In the genomic region with DNA sequence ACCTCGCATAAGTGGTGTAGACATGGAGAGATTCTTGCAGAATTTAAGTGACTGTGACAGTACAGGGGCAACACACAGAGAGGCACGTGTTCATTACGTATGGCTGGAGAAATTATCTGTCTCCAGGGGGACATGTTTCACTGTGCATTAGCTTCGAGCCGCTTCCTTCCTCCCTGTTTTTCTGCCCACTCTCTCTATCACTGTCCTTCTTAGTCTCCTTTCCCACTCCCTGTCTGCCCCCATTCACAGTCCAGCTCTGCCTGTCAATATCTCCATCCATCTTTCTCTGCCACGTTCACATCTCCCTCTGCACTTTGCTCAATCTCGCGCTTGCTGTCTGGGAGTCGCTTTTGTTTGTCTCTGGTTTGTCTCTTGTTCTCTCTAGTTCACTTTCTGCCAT, we compare ENCODE assay signal across 32 cellular contexts. TPM values are rescaled to one million over a fixed set of nuclear protein-coding genes. Genes with fewer than 3 reads are reported as not detected.
DNase-seq lines count a peak whose midpoint lies in the region; ATAC-seq, FAIRE-seq and TF ChIP-seq lines count a peak whose summit lies in the region.
"Had no signal": no experiment of that assay in that cellular context is flagged by ENCODE, and none has a peak within 500 bp of the region (broad histone marks: within the 10 kb centered on the region; RNA-seq: fewer than 3 reads in every experiment).

No MANE protein-coding gene starts in this region.

- peaks cover 51% of the 10 kb centered on the region for H3F3A ChIP-seq in neural progenitor cell (ENCODE audit: low read depth)

- H3K4me2 ChIP-seq in neural progenitor cell, result no peak overlapping the region
- H3K4me2 ChIP-seq: GM23338, hepatocyte, PC-9 had no signal

- H3K4me3 Mint-ChIP-seq in activated naive CD8-positive, alpha-beta T cell treated with anti-CD3 and anti-CD28 coated beads for 36 hours, result no peak overlapping the region
- H3K4me3 Mint-ChIP-seq in activated naive CD8-positive, alpha-beta T cell treated with anti-CD3 and anti-CD28 coated beads, Interleukin-2, amount 50 U/mL, for 24 hours, result no peak overlapping the region
- H3K4me3 Mint-ChIP-seq in glutamatergic neuron (ENCODE audit: unreplicated experiment), result peak overlapping the region; percentile 74
- H3K4me3 Mint-ChIP-seq in neural progenitor cell, result no peak overlapping the region
- H3K4me3 Mint-ChIP-seq: activated CD4-positive, alpha-beta memory T cell treated with anti-CD3 and anti-CD28 coated beads for 36 hours; activated naive CD8-positive, alpha-beta T cell; central memory CD8-positive, alpha-beta T cell; GM23338 had no signal

- TF ChIP-seq CTCF in glutamatergic neuron (IDR thresholded peaks at IDR 0.05; ENCODE audit: partially characterized antibody, unreplicated experiment) (no peak), neural progenitor cell (IDR thresholded peaks at IDR 0.05) (no peak)

- peak; percentile 53 for DNase-seq in NCI-H2171 treated with DMSO at 0.1 percent for 48 hours (lab: John Stamatoyannopoulos, UW)
- DNase-seq in NCI-H2171 (lab: John Stamatoyannopoulos, UW), result no peak
- no peak for DNase-seq in activated naive CD8-positive, alpha-beta T cell treated with anti-CD3 and anti-CD28 coated beads for 36 hours
- DNase-seq in activated naive CD8-positive, alpha-beta T cell treated with anti-CD3 and anti-CD28 coated beads, Interleukin-2, amount 50 U/mL, for 24 hours, result no peak
- no peak for DNase-seq in glutamatergic neuron
- DNase-seq in neural progenitor cell (ENCODE audit: low spot score), result no peak
- DNase-seq in GM19239 (ENCODE audit: insufficient read length, low spot score), result no peak
- no peak for DNase-seq in stimulated activated CD4-positive, alpha-beta T cell treated with anti-CD3 and anti-CD28 coated beads, Interleukin-12 subunit alpha, Interleukin-12 subunit beta, amount 100 ng/mL, for 4 hours
- DNase-seq: activated CD4-positive, alpha-beta memory T cell treated with anti-CD3 and anti-CD28 coated beads for 36 hours; dermis blood vessel endothelial cell; DMS 273 treated with DMSO at 0.1 percent for 48 hours; EL; gastrocnemius medialis; left cardiac atrium; mammary epithelial cell; NCI-H1092; NCI-H1694 treated with DMSO at 0.1 percent for 48 hours; NCI-H524; NK-92 treated with Interleukin-12 subunit alpha and Interleukin-12 subunit beta, amount 100 ng/mL, for 24 hours; PC-9; stimulated activated CD8-positive, alpha-beta memory T cell treated with anti-CD3 and anti-CD28 coated beads, Interleukin-4, amount 100 ng/mL, for 48 hours; tibial artery had no signal

- FAIRE-seq in GM19239 (lab: Jason Lieb, UNC), result no peak
- FAIRE-seq: GM12878 had no signal

- H3K9me3 Mint-ChIP-seq in activated naive CD8-positive, alpha-beta T cell treated with anti-CD3 and anti-CD28 coated beads for 36 hours, result no peaks in the 10 kb centered on the region
- H3K9me3 Mint-ChIP-seq in activated naive CD8-positive, alpha-beta T cell treated with anti-CD3 and anti-CD28 coated beads, Interleukin-2, amount 50 U/mL, for 24 hours, result no peaks in the 10 kb centered on the region
- H3K9me3 Mint-ChIP-seq in glutamatergic neuron (ENCODE audit: unreplicated experiment) (peaks cover 20% of the 10 kb centered on the region), neural progenitor cell (no peaks in the 10 kb centered on the region)
- H3K9me3 Mint-ChIP-seq: activated CD4-positive, alpha-beta memory T cell treated with anti-CD3 and anti-CD28 coated beads for 36 hours; central memory CD8-positive, alpha-beta T cell; GM23338 had no signal

- no peak overlapping the region for H3K4me3 ChIP-seq in neural progenitor cell
- H3K4me3 ChIP-seq: gastrocnemius medialis, GM12878, GM23338, hepatocyte, PC-9, skin epidermis, tibial artery had no signal

- H3K9me3 ChIP-seq in neural progenitor cell (ENCODE audit: low read depth), result no peaks in the 10 kb centered on the region
- H3K9me3 ChIP-seq: gastrocnemius medialis, tibial artery had no signal

- H4K20me1 ChIP-seq in neural progenitor cell (ENCODE audit: low read depth), result no peaks in the 10 kb centered on the region

- ATAC-seq in activated naive CD8-positive, alpha-beta T cell treated with anti-CD3 and anti-CD28 coated beads, Interleukin-2, amount 50 U/mL, for 24 hours, result no peak
- ATAC-seq: GM12878, GM23338, left cardiac atrium, Right ventricle myocardium inferior had no signal

- H3K27ac ChIP-seq in neural progenitor cell, result no peak overlapping the region
- H3K27ac ChIP-seq: 22Rv1, gastrocnemius medialis, hepatocyte, PC-9, skin epidermis, tibial artery, VCaP had no signal

- H2AFZ ChIP-seq in neural progenitor cell (replicated peaks), result no peak overlapping the region
- H2AFZ ChIP-seq: GM23338, hepatocyte, PC-9 had no signal

- H3K36me3 Mint-ChIP-seq in activated naive CD8-positive, alpha-beta T cell treated with anti-CD3 and anti-CD28 coated beads for 36 hours, result peaks cover 28% of the 10 kb centered on the region
- H3K36me3 Mint-ChIP-seq in activated naive CD8-positive, alpha-beta T cell treated with anti-CD3 and anti-CD28 coated beads, Interleukin-2, amount 50 U/mL, for 24 hours (ENCODE audit: low read depth), result peaks cover 28% of the 10 kb centered on the region
- H3K36me3 Mint-ChIP-seq in glutamatergic neuron (ENCODE audit: unreplicated experiment) (no peaks in the 10 kb centered on the region), neural progenitor cell (peaks cover 18% of the 10 kb centered on the region)

- H3K27me3 Mint-ChIP-seq in activated naive CD8-positive, alpha-beta T cell treated with anti-CD3 and anti-CD28 coated beads for 36 hours, result no peaks in the 10 kb centered on the region
- no peaks in the 10 kb centered on the region for H3K27me3 Mint-ChIP-seq in activated naive CD8-positive, alpha-beta T cell treated with anti-CD3 and anti-CD28 coated beads, Interleukin-2, amount 50 U/mL, for 24 hours
- H3K27me3 Mint-ChIP-seq in glutamatergic neuron (ENCODE audit: unreplicated experiment) (peaks cover 7% of the 10 kb centered on the region), neural progenitor cell (ENCODE audit: insufficient read depth, low read depth) (no peaks in the 10 kb centered on the region)
- H3K27me3 Mint-ChIP-seq: activated CD4-positive, alpha-beta memory T cell treated with anti-CD3 and anti-CD28 coated beads for 36 hours; activated naive CD8-positive, alpha-beta T cell; central memory CD8-positive, alpha-beta T cell had no signal

- peaks cover 44% of the 10 kb centered on the region for H3K4me1 ChIP-seq in neural progenitor cell
- H3K4me1 ChIP-seq: tibial artery had no signal

- peaks cover 35% of the 10 kb centered on the region for H3K4me1 Mint-ChIP-seq in activated naive CD8-positive, alpha-beta T cell treated with anti-CD3 and anti-CD28 coated beads for 36 hours
- peaks cover 38% of the 10 kb centered on the region for H3K4me1 Mint-ChIP-seq in activated naive CD8-positive, alpha-beta T cell treated with anti-CD3 and anti-CD28 coated beads, Interleukin-2, amount 50 U/mL, for 24 hours
- H3K4me1 Mint-ChIP-seq in glutamatergic neuron (ENCODE audit: low read depth, unreplicated experiment), result peaks cover 53% of the 10 kb centered on the region
- peaks cover 30% of the 10 kb centered on the region for H3K4me1 Mint-ChIP-seq in neural progenitor cell

- H3K36me3 ChIP-seq in neural progenitor cell, result no peaks in the 10 kb centered on the region

- H3K9ac ChIP-seq in neural progenitor cell, result no peak overlapping the region

- H3K79me2 ChIP-seq in neural progenitor cell (ENCODE audit: low read depth), result no peaks in the 10 kb centered on the region
- H3K79me2 ChIP-seq: hepatocyte had no signal

- peak overlapping the region; percentile 64 for H3K27ac Mint-ChIP-seq in activated naive CD8-positive, alpha-beta T cell treated with anti-CD3 and anti-CD28 coated beads for 36 hours
- no peak overlapping the region for H3K27ac Mint-ChIP-seq in activated naive CD8-positive, alpha-beta T cell treated with anti-CD3 and anti-CD28 coated beads, Interleukin-2, amount 50 U/mL, for 24 hours
- H3K27ac Mint-ChIP-seq in glutamatergic neuron (ENCODE audit: unreplicated experiment) (peak overlapping the region; percentile 98), neural progenitor cell (peak overlapping the region; percentile 45)
- H3K27ac Mint-ChIP-seq: activated CD4-positive, alpha-beta memory T cell treated with anti-CD3 and anti-CD28 coated beads for 36 hours; GM23338 had no signal

- no peaks in the 10 kb centered on the region for H3K27me3 ChIP-seq in neural progenitor cell
- H3K27me3 ChIP-seq: gastrocnemius medialis, hepatocyte, tibial artery had no signal

RNA-seq across cellular contexts. Expression of a gene that starts 11.5 kb away (rescaled TPM):
- 10 to 100 TPM; 10.5 to 11.1 TPM for total RNA-seq in activated naive CD8-positive, alpha-beta T cell treated with anti-CD3 and anti-CD28 coated beads for 36 hours
- 12.1 TPM for total RNA-seq in glutamatergic neuron (ENCODE audit: unreplicated experiment)
- 8.2 and 11.0 TPM in 2 replicates for total RNA-seq in neural progenitor cell (ENCODE audit: low replicate concordance)

RNA-seq across cellular contexts. Expression of a gene that starts 13.2 kb away (rescaled TPM):
- total RNA-seq in activated naive CD8-positive, alpha-beta T cell treated with anti-CD3 and anti-CD28 coated beads for 36 hours, result 100 to 1,000 TPM; 162 to 164 TPM
- total RNA-seq in glutamatergic neuron (ENCODE audit: unreplicated experiment) (289 TPM), neural progenitor cell (ENCODE audit: low replicate concordance) (154 and 223 TPM in 2 replicates)

RNA-seq across cellular contexts. Expression of a gene that starts 20.5 kb away (rescaled TPM):
- not detected for total RNA-seq in activated naive CD8-positive, alpha-beta T cell treated with anti-CD3 and anti-CD28 coated beads for 36 hours
- total RNA-seq in glutamatergic neuron (ENCODE audit: unreplicated experiment) (not detected), neural progenitor cell (ENCODE audit: low replicate concordance) (not detected in 2 replicates)
- total RNA-seq: activated CD4-positive, alpha-beta memory T cell treated with anti-CD3 and anti-CD28 coated beads for 36 hours; dermis blood vessel endothelial cell; gastrocnemius medialis; GM12878; hepatocyte; left cardiac atrium; mammary epithelial cell; osteoblast; PC-9; Right ventricle myocardium inferior had no signal

RNA-seq across cellular contexts. Expression of a gene that starts 35.8 kb away (rescaled TPM):
- total RNA-seq in activated naive CD8-positive, alpha-beta T cell treated with anti-CD3 and anti-CD28 coated beads for 36 hours, result under 1 TPM; 0.49 to 0.52 TPM
- 164 TPM for total RNA-seq in glutamatergic neuron (ENCODE audit: unreplicated experiment)
- 15.0 and 35.9 TPM in 2 replicates for total RNA-seq in neural progenitor cell (ENCODE audit: low replicate concordance)

RNA-seq across cellular contexts. Expression of a gene that starts 39.1 kb away (rescaled TPM):
- 1 to 10 TPM in 1 of 2 experiments, under 1 TPM in 1; 0.90 to 1.0 TPM for total RNA-seq in activated naive CD8-positive, alpha-beta T cell treated with anti-CD3 and anti-CD28 coated beads for 36 hours
- 0.34 TPM for total RNA-seq in glutamatergic neuron (ENCODE audit: unreplicated experiment)
- 99.6 and 147 TPM in 2 replicates for total RNA-seq in neural progenitor cell (ENCODE audit: low replicate concordance)
